In genomic region chr6:132365319-132365907, GRCh38 we compare ENCODE assay signal across 8 cellular contexts. TPM values are rescaled to one million over a fixed set of nuclear protein-coding genes. Genes with fewer than 3 reads are reported as not detected.
A peak's percentile ranks its signal among the peaks of the same experiment; 100 is the strongest.
DNase-seq lines count a peak whose midpoint lies in the region; ATAC-seq and TF ChIP-seq lines count a peak whose summit lies in the region.

No MANE protein-coding gene starts in this region.

- no peaks in the 10 kb centered on the region for H3K27me3 ChIP-seq in lower lobe of right lung (ENCODE audit: low read depth)

- intact Hi-C loops in posterior cingulate gyrus (cut with DNase I) = no loop called here
- intact Hi-C loops in lower lobe of right lung (cut with DNase I) = no loop called here

- no peaks in the 10 kb centered on the region for H3K36me3 ChIP-seq in lower lobe of right lung

- H3K9me3 ChIP-seq in lower lobe of right lung = no peaks in the 10 kb centered on the region

- peak; percentile 16 for DNase-seq in GM19238 (ENCODE audit: insufficient read length, low spot score)
- DNase-seq in RPMI8226 = peak; percentile 11
- peak; percentile 74 for DNase-seq in renal cortical epithelial cell (ENCODE audit: low read depth)
- no peak for DNase-seq in posterior cingulate gyrus
- DNase-seq in lower lobe of right lung = no peak
- no peak for DNase-seq in NCI-H2171 (lab: John Stamatoyannopoulos, UW)
- DNase-seq in DMS153 treated with DMSO at 0.1 percent for 48 hours (lab: John Stamatoyannopoulos, UW; ENCODE audit: unreplicated experiment) = no peak

- ATAC-seq in HG02759 (IDR thresholded peaks at IDR 0.05; ENCODE audit: unreplicated experiment) = peak; percentile 97
- no peak for ATAC-seq in lower lobe of right lung

- H3K4me1 ChIP-seq in lower lobe of right lung = no peaks in the 10 kb centered on the region

- no peak overlapping the region for H3K27ac ChIP-seq in lower lobe of right lung

- H3K4me3 ChIP-seq in lower lobe of right lung = no peak overlapping the region

- no peak for TF ChIP-seq CTCF in lower lobe of right lung (IDR thresholded peaks at IDR 0.05)

RNA-seq across cellular contexts. Expression of gene MOXD1, which starts 35.9 kb away (rescaled TPM):
- total RNA-seq in renal cortical epithelial cell = 53.5 and 145 TPM in 2 replicates
- total RNA-seq in lower lobe of right lung = 13.4 TPM

Comparison
In these comparisons a context has a peak if more than half of its experiments do, and no peak if none do; other contexts are left out.
1. DNase-seq: peak in GM19238 (single experiment), RPMI8226 (single experiment) and renal cortical epithelial cell (single experiment); none in posterior cingulate gyrus (0 of 10), lower lobe of right lung (single experiment), NCI-H2171 (single experiment) and DMS153 treated with DMSO at 0.1 percent for 48 hours (single experiment).